ENCODE assay signal across 14 cellular contexts in the genomic region with DNA sequence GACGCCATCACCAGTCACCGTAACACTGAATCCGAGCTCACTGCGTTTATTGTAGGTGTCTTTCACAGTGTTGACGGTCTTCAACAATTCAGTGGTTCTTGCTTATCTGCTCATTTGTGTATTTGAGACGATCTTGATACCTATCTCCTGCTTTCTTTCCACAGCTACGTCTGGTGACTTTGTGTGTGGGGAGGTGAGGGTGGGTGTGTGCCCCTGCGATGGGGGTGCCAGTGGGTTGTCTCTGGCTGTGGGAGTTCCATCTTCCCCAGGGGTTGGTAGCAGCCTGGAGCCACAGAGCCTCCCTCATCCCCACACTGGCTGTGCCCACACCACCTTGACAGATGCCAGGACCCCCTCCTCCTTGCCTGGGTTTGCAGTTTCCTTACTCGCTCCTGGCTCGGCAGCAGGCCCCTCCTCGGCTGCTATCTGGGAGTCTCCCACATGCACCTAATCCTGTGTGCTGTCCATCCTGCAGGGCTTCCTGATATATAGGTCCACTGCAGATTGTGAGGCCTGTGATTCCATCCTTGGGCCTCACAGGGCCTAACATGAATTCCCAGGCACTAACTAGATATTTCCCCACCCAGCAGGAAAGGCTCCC. TPM values are rescaled to one million over a fixed set of nuclear protein-coding genes. Genes with fewer than 3 reads are reported as not detected.
DNase-seq lines count a peak whose midpoint lies in the region; ATAC-seq and TF ChIP-seq lines count a peak whose summit lies in the region.
"Had no signal": no experiment of that assay in that cellular context is flagged by ENCODE, and none has a peak within 500 bp of the region (broad histone marks: within the 10 kb centered on the region; RNA-seq: fewer than 3 reads in every experiment).

No MANE protein-coding gene starts in this region.

- no peak overlapping the region for H3K56ac ChIP-seq in IMR-90 (ENCODE audit: extremely low read depth, insufficient read depth, low read length)

- H4K8ac ChIP-seq in IMR-90 (ENCODE audit: low read depth in 2 of 2, low read length in 2 of 2) (no peak overlapping the region), neuronal stem cell (ENCODE audit: low read depth, low read length) (no peak overlapping the region)

- WGBS in IMR-90 (ENCODE audit: extremely low coverage in 2 of 2, insufficient read length in 1 of 2), 2 experiments: 78% methylated on average over 3 of the region's 11 CpGs; no CpG with 5 or more reads in 1 of the 2 experiments
- WGBS in neuronal stem cell (ENCODE audit: extremely low coverage in 2 of 2, insufficient read length in 2 of 2, insufficient replicate concordance in 1 of 2), 2 donors: no CpG with 5 or more reads among the region's 11 CpGs

- H3K9ac ChIP-seq in IMR-90 (ENCODE audit: low read depth, low read length) (no peak overlapping the region), neuronal stem cell (ENCODE audit: low read depth, low read length, poor library complexity) (no peak overlapping the region)

- POLR2A ChIA-PET in IMR-90 (lab: Charles Lee; ENCODE audit: unreplicated experiment): no interaction called here

- no peak overlapping the region for H3K4me3 ChIP-seq in IMR-90 (ENCODE audit: insufficient read depth, low read depth, low read length)
- no peak overlapping the region for H3K4me3 ChIP-seq in neuronal stem cell (ENCODE audit: low read length in 2 of 2)
- H3K4me3 ChIP-seq: HAP-1 had no signal

- in situ Hi-C loops in IMR-90 (cut with MboI; ENCODE audit: low sequenced_read_pairs): no loop called here

- CTCF ChIA-PET in IMR-90 (lab: Yijun Ruan, JAX): no interaction called here

- H4K20me1 ChIP-seq in IMR-90 (ENCODE audit: insufficient read depth, low read length): no peaks in the 10 kb centered on the region

- no TSS peak for BruUV-seq in IMR-90 (replicated peaks; lab: Mats Ljungman, UMichigan)

- dilution Hi-C loops in IMR-90 (cut with HindIII; ENCODE audit: low sequenced_read_pairs, unreplicated experiment): no loop called here

- intact Hi-C loops in cardiac septum (cut with DNase I): no loop called here
- intact Hi-C loops in Right ventricle myocardium superior (cut with DNase I): no loop called here
- intact Hi-C loops in IMR-90 (cut with micrococcal nuclease): no loop called here

- H3K4me2 ChIP-seq in IMR-90 (ENCODE audit: low read depth, low read length) (no peak overlapping the region), neuronal stem cell (ENCODE audit: insufficient read depth, low read length, poor library complexity, severe bottlenecking) (no peak overlapping the region)

- H2BK15ac ChIP-seq in IMR-90 (ENCODE audit: low read depth, low read length) (no peak overlapping the region), neuronal stem cell (ENCODE audit: low read length) (peak overlapping the region; percentile 68)

- no peaks in the 10 kb centered on the region for H3K9me1 ChIP-seq in IMR-90 (ENCODE audit: insufficient read depth, low read length)

- H2BK120ac ChIP-seq in IMR-90 (ENCODE audit: low read depth, low read length) (no peak overlapping the region), neuronal stem cell (ENCODE audit: low read depth, low read length) (no peak overlapping the region)

- no peak overlapping the region for H2BK12ac ChIP-seq in neuronal stem cell (ENCODE audit: low read length)

- DNase-seq in cardiac septum (ENCODE audit: low spot score) (peak; percentile 22), Right ventricle myocardium superior (no peak), IMR-90 (no peak), neuronal stem cell (ENCODE audit: low spot score) (no peak), islet precursor cell (no peak), NCI-H1436 treated with DMSO at 0.1 percent for 48 hours (lab: John Stamatoyannopoulos, UW) (no peak)
- DNase-seq: Caco-2, DMS53, GF-D8, GOT3, HFFc6 had no signal

- peak overlapping the region; percentile 61 for H2AK9ac ChIP-seq in IMR-90 (replicated peaks; ENCODE audit: low read depth, low read length, poor library complexity)

- H2BK20ac ChIP-seq in IMR-90 (ENCODE audit: low read depth, low read length): no peak overlapping the region

- H3K27me3 ChIP-seq in IMR-90 (ENCODE audit: control insufficient read depth, insufficient read depth, low read length): peaks cover 18% of the 10 kb centered on the region
- peaks cover 0 to 21% (median 0%) of the 10 kb centered on the region in 3 experiments for H3K27me3 ChIP-seq in neuronal stem cell (ENCODE audit: control insufficient read depth in 3 of 3, insufficient read depth in 3 of 3, low read depth in 1 of 3, low read length in 3 of 3)

- no peak overlapping the region for H2BK5ac ChIP-seq in IMR-90 (ENCODE audit: low read depth, low read length, poor library complexity, severe bottlenecking)
- H2BK5ac ChIP-seq in neuronal stem cell (ENCODE audit: low read length): no peak overlapping the region

- ATAC-seq in Right ventricle myocardium superior (ENCODE audit: poor library complexity): no peak
- no peak for ATAC-seq in IMR-90 (ENCODE audit: low read depth)
- ATAC-seq in HG03159 (IDR thresholded peaks at IDR 0.05; ENCODE audit: unreplicated experiment): no peak
- ATAC-seq: CD8-positive, alpha-beta T cell had no signal

- no peak overlapping the region for H2AFZ ChIP-seq in IMR-90 (replicated peaks; ENCODE audit: low read length, poor library complexity)
- H2AFZ ChIP-seq in neuronal stem cell (ENCODE audit: low read length): no peak overlapping the region

- H3K4me1 ChIP-seq in IMR-90 (ENCODE audit: control insufficient read depth, insufficient read depth, low read length) (no peaks in the 10 kb centered on the region), neuronal stem cell (ENCODE audit: control insufficient read depth in 2 of 2, insufficient read depth in 1 of 2, low read depth in 1 of 2, low read length in 2 of 2) (peaks cover 0 to 2% of the 10 kb centered on the region in 2 donors)
- H3K4me1 ChIP-seq: Caco-2, HAP-1 had no signal

- H3K79me1 ChIP-seq in IMR-90 (ENCODE audit: low read depth in 1 of 2, low read length in 2 of 2): no peaks in the 10 kb centered on the region
- H3K79me1 ChIP-seq in neuronal stem cell (ENCODE audit: low read depth, low read length): no peaks in the 10 kb centered on the region

- H4K91ac ChIP-seq in IMR-90 (ENCODE audit: insufficient read depth, low read depth, low read length): no peak overlapping the region
- H4K91ac ChIP-seq in neuronal stem cell (ENCODE audit: low read depth, low read length, poor library complexity): peak overlapping the region; percentile 40

- H3K23ac ChIP-seq in IMR-90 (ENCODE audit: low read depth, low read length): no peak overlapping the region
- H3K23ac ChIP-seq in neuronal stem cell (ENCODE audit: low read depth, low read length, poor library complexity): peak overlapping the region; percentile 6

- H3K18ac ChIP-seq in IMR-90 (ENCODE audit: low read depth, low read length) (no peak overlapping the region), neuronal stem cell (ENCODE audit: low read length) (no peak overlapping the region)

- no peak for TF ChIP-seq CTCF in IMR-90 (conservative IDR thresholded peaks at IDR 0.05; ENCODE audit: low read depth, low read length)

- no peak for TF ChIP-seq POLR2A in IMR-90 (IDR thresholded peaks at IDR 0.05; ENCODE audit: low read depth, low read length)

- H3K4ac ChIP-seq in IMR-90 (ENCODE audit: low read depth, low read length): no peak overlapping the region
- no peak overlapping the region for H3K4ac ChIP-seq in neuronal stem cell (ENCODE audit: low read length)

- H3K36me3 ChIP-seq in IMR-90 (ENCODE audit: control insufficient read depth, insufficient read depth, low read length): no peaks in the 10 kb centered on the region
- no peaks in the 10 kb centered on the region for H3K36me3 ChIP-seq in neuronal stem cell (replicated peaks in 1 of 2; ENCODE audit: control insufficient read depth in 2 of 2, insufficient read depth in 2 of 2, low read length in 2 of 2)
- H3K36me3 ChIP-seq: HAP-1 had no signal

- H2AK5ac ChIP-seq in IMR-90 (ENCODE audit: low read depth, low read length): no peak overlapping the region
- H2AK5ac ChIP-seq in neuronal stem cell (ENCODE audit: low read depth, low read length): no peak overlapping the region

- TF ChIP-seq RAD21 in IMR-90 (IDR thresholded peaks at IDR 0.05; ENCODE audit: low read length): no peak

- no peak overlapping the region for H4K5ac ChIP-seq in IMR-90 (ENCODE audit: low read depth, low read length)

- H3K27ac ChIP-seq in IMR-90 (ENCODE audit: insufficient read depth, low read length) (no peak overlapping the region), neuronal stem cell (replicated peaks; ENCODE audit: low read length) (no peak overlapping the region)

- H3K14ac ChIP-seq in IMR-90 (replicated peaks; ENCODE audit: low read depth, low read length) (no peak overlapping the region), neuronal stem cell (ENCODE audit: low read length) (peak overlapping the region; percentile 87)

- H3K9me3 ChIP-seq in IMR-90 (ENCODE audit: control insufficient read depth, insufficient read depth, low read length): no peaks in the 10 kb centered on the region
- H3K9me3 ChIP-seq in neuronal stem cell (replicated peaks in 1 of 2; ENCODE audit: control insufficient read depth in 2 of 2, insufficient read depth in 1 of 2, low read depth in 1 of 2, low read length in 2 of 2): no peaks in the 10 kb centered on the region
- H3K9me3 ChIP-seq: Caco-2, HAP-1 had no signal

TF ChIP-seq in IMR-90, 13 proteins besides CTCF, POLR2A, EP300 and RAD21 (continues in another document):
- TF ChIP-seq MXI1 (IDR thresholded peaks at IDR 0.05; ENCODE audit: borderline replicate concordance, low read depth, low read length): no peak
- no peak for TF ChIP-seq RFX5 (IDR thresholded peaks at IDR 0.05; ENCODE audit: low read depth, low read length)
- TF ChIP-seq CEBPB (IDR thresholded peaks at IDR 0.05; ENCODE audit: low read depth, low read length): no peak
- no peak for TF ChIP-seq RCOR1 (IDR thresholded peaks at IDR 0.05; ENCODE audit: insufficient replicate concordance, low read length)
- no peak for TF ChIP-seq MAZ (IDR thresholded peaks at IDR 0.05; ENCODE audit: borderline replicate concordance, low read depth, low read length)
- no peak for TF ChIP-seq NFE2L2 (IDR thresholded peaks at IDR 0.05; ENCODE audit: low read depth, low read length)
- no peak for TF ChIP-seq CHD1 (IDR thresholded peaks at IDR 0.05; ENCODE audit: low read depth, low read length)
- no peak for TF ChIP-seq BHLHE40 (IDR thresholded peaks at IDR 0.05; ENCODE audit: low read depth, low read length)

RNA-seq across cellular contexts. Expression of a gene that starts 6.3 kb away (rescaled TPM):
- 87.1 TPM for total RNA-seq in cardiac septum
- total RNA-seq in Right ventricle myocardium superior: 149 TPM
- 96.7 and 105 TPM in 2 replicates for total RNA-seq in IMR-90 (2012; rRNA removed)
- 83.8 and 86.5 TPM in 2 replicates for polyA plus RNA-seq in IMR-90 (2012; rRNA removed)
- polyA plus RNA-seq in IMR-90 (2012; cell fraction: cytosol; rRNA removed): 213 and 231 TPM in 2 replicates
- 68.6 and 114 TPM in 2 replicates for polyA plus RNA-seq in IMR-90 (2012; cell fraction: nucleus; rRNA removed; ENCODE audit: low replicate concordance)
- polyA plus RNA-seq in neuronal stem cell (2013, experiment 1 of 2): 231 TPM
- polyA plus RNA-seq in neuronal stem cell (2013, experiment 2 of 2): 243 TPM
